Comparison of ENCODE assay signal across 8 cellular contexts in the genomic region with DNA sequence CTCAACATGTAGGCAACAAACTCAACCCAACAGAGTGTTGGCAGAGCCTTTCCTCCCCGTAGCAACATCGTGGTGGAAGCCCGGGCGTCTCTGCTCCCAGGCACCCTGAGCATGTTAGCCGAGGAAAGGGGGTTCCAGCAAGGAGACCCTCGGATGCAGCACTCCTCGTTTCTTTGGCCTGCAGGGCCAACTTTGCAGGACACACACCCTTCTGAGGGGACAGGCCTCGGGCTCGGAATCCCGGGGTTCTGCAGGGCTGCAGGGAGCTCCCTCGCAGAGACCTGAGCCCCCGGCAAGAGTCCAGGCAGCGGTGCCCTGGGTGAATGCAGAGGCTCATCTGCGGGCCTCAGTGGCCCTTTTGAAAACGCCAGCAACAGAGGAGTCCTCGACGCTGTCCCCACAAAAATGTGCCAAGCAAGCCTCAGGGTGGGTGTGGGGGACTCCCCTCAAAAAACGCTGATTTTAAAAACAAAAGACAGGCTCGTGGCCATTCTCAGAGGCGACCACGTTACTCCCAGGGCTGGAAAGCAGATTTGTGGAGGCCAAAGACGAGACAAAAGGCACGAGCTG. TPM values are rescaled to one million over a fixed set of nuclear protein-coding genes. Genes with fewer than 3 reads are reported as not detected.
DNase-seq lines count a peak whose midpoint lies in the region; ATAC-seq and TF ChIP-seq lines count a peak whose summit lies in the region.

No MANE protein-coding gene starts in this region.

- peak overlapping the region; percentile 62 for H3K4me3 ChIP-seq in smooth muscle cell

- WGBS in smooth muscle cell (ENCODE audit: low lambda C conversion rate), result 4% methylated on average over 23 of the region's 23 CpGs

- H3K27me3 Mint-ChIP-seq in stimulated activated naive CD8-positive, alpha-beta T cell treated with anti-CD3 and anti-CD28 coated beads, Interleukin-15, Interleukin-2, amounts not matched to agents 100 ng/mL and 50 ng/mL, for 24 hours, result peaks cover 61% of the 10 kb centered on the region
- H3K27me3 Mint-ChIP-seq in immature natural killer cell (ENCODE audit: low read depth in 3 of 3), result peaks cover 10 to 29% (median 17%) of the 10 kb centered on the region in 3 donors

- no peaks in the 10 kb centered on the region for H3K9me3 ChIP-seq in smooth muscle cell (replicated peaks; ENCODE audit: low read depth)

- H3K79me2 ChIP-seq in smooth muscle cell (ENCODE audit: low read depth), result peaks cover 53% of the 10 kb centered on the region

- H3K27ac ChIP-seq in smooth muscle cell (ENCODE audit: low read depth), result peak overlapping the region; percentile 71

- H3K4me1 Mint-ChIP-seq in stimulated activated naive CD8-positive, alpha-beta T cell treated with anti-CD3 and anti-CD28 coated beads, Interleukin-15, Interleukin-2, amounts not matched to agents 100 ng/mL and 50 ng/mL, for 24 hours (ENCODE audit: low read depth), result peaks cover 9% of the 10 kb centered on the region
- peaks cover 0 to 5% of the 10 kb centered on the region in 2 donors for H3K4me1 Mint-ChIP-seq in immature natural killer cell

- peaks cover 18% of the 10 kb centered on the region for H3F3A ChIP-seq in smooth muscle cell (ENCODE audit: low read depth)

- H3K27ac Mint-ChIP-seq in stimulated activated naive CD8-positive, alpha-beta T cell treated with anti-CD3 and anti-CD28 coated beads, Interleukin-15, Interleukin-2, amounts not matched to agents 100 ng/mL and 50 ng/mL, for 24 hours, result peak overlapping the region; percentile 80
- peak overlapping the region in 1 of 6 donors; percentile 50 for H3K27ac Mint-ChIP-seq in immature natural killer cell

- TF ChIP-seq CTCF in smooth muscle cell (IDR thresholded peaks at IDR 0.05; ENCODE audit: borderline replicate concordance, insufficient read depth, poor library complexity, severe bottlenecking), result no peak

- H2AFZ ChIP-seq in smooth muscle cell (ENCODE audit: low read depth), result peak overlapping the region; percentile 86

- H3K36me3 ChIP-seq in smooth muscle cell (ENCODE audit: low read depth), result no peaks in the 10 kb centered on the region

- H3K4me3 Mint-ChIP-seq in stimulated activated naive CD8-positive, alpha-beta T cell treated with anti-CD3 and anti-CD28 coated beads, Interleukin-15, Interleukin-2, amounts not matched to agents 100 ng/mL and 50 ng/mL, for 24 hours, result peak overlapping the region; percentile 75
- H3K4me3 Mint-ChIP-seq in immature natural killer cell, result peak overlapping the region; percentile 42 to 79 (median 60)

- peaks cover 6% of the 10 kb centered on the region for H3K4me1 ChIP-seq in smooth muscle cell (ENCODE audit: low read depth)

- no peak for DNase-seq in stimulated activated naive CD8-positive, alpha-beta T cell treated with anti-CD3 and anti-CD28 coated beads, Interleukin-15, Interleukin-2, amounts not matched to agents 100 U/mL and 50 U/mL, for 24 hours
- peak; percentile 43 for DNase-seq in astrocyte of the hippocampus (ENCODE audit: low read depth, low spot score)
- no peak for DNase-seq in immature natural killer cell
- DNase-seq in smooth muscle cell (lab: John Stamatoyannopoulos, UW; ENCODE audit: unreplicated experiment), result no peak
- no peak for DNase-seq in SIG-M5 (lab: John Stamatoyannopoulos, UW)

- H3K4me2 ChIP-seq in smooth muscle cell, result peak overlapping the region; percentile 89

- no peak for ATAC-seq in stimulated activated naive CD8-positive, alpha-beta T cell treated with anti-CD3 and anti-CD28 coated beads, Interleukin-15, Interleukin-2, amounts not matched to agents 100 U/mL and 50 U/mL, for 24 hours
- ATAC-seq in GM18909 (IDR thresholded peaks at IDR 0.05; ENCODE audit: poor library complexity, unreplicated experiment), result no peak
- ATAC-seq in GM19455 (IDR thresholded peaks at IDR 0.05; ENCODE audit: unreplicated experiment), result no peak

- H3K36me3 Mint-ChIP-seq in stimulated activated naive CD8-positive, alpha-beta T cell treated with anti-CD3 and anti-CD28 coated beads, Interleukin-15, Interleukin-2, amounts not matched to agents 100 ng/mL and 50 ng/mL, for 24 hours (ENCODE audit: low read depth), result no peaks in the 10 kb centered on the region
- no peaks in the 10 kb centered on the region for H3K36me3 Mint-ChIP-seq in immature natural killer cell

- peak overlapping the region; percentile 80 for H3K9ac ChIP-seq in smooth muscle cell (ENCODE audit: low read depth)

- no peaks in the 10 kb centered on the region for H3K27me3 ChIP-seq in smooth muscle cell (ENCODE audit: low read depth)

- H4K20me1 ChIP-seq in smooth muscle cell (ENCODE audit: low read depth), result peaks cover 40% of the 10 kb centered on the region

- no peaks in the 10 kb centered on the region for H3K9me3 Mint-ChIP-seq in stimulated activated naive CD8-positive, alpha-beta T cell treated with anti-CD3 and anti-CD28 coated beads, Interleukin-15, Interleukin-2, amounts not matched to agents 100 ng/mL and 50 ng/mL, for 24 hours
- H3K9me3 Mint-ChIP-seq in immature natural killer cell, result peaks cover 0 to 2% (median under 1%) of the 10 kb centered on the region in 6 donors

RNA-seq across cellular contexts. Expression of gene FAM171A1, which starts 1.4 kb away (rescaled TPM):
- polyA plus RNA-seq in immature natural killer cell (1 to 10 TPM in 2 of 3 donors, under 1 TPM in 1; 0.62 to 2.4 (median 1.1) TPM), smooth muscle cell (35.6 and 37.2 TPM in 2 replicates)
- total RNA-seq in smooth muscle cell, result 25.5 and 29.9 TPM in 2 replicates

Comparison
In these comparisons a context has a peak if more than half of its experiments do, and no peak if none do; other contexts are left out.
1. RNA of gene FAM171A1, which starts 1.4 kb away (polyA plus RNA-seq): 35.6 to 37.2 TPM in smooth muscle cell; 0.62 to 2.4 TPM in immature natural killer cell; every median in the first group is over 10 times any median in the second.